23 cellular contexts compared by ENCODE assay signal in genomic region chr17:37162800-37163199, GRCh38.
"Had no signal": no experiment of that assay in that cellular context is flagged by ENCODE, and none has a peak within 500 bp of the region (broad histone marks: within the 10 kb centered on the region; RNA-seq: fewer than 3 reads in every experiment).

No MANE protein-coding gene starts in this region.

- DNase-seq: IMR-90, Karpas-422, KG1, MM.1S, MV-4-11, NCI-H1048, NCI-H1105 treated with DMSO at 0.1 percent for 48 hours, NCI-H1417 treated with DMSO at 0.1 percent for 48 hours, NCI-H146, NCI-H1694 treated with DMSO at 0.1 percent for 48 hours, NCI-H1930, NCI-H2081, NCI-H2107, NCI-H2227 treated with DMSO at 0.1 percent for 48 hours, NCI-H446, NCI-H510A, NCI-H524 treated with DMSO at 0.1 percent for 48 hours, NCI-H69, NCI-H774, SHP77 had no signal

- H3K27ac ChIP-seq: RWPE1 had no signal

- ATAC-seq: HepG2, SK-N-SH treated with all-trans-retinoic acid at 6 μM for 48 hours had no signal
